In the genomic region with DNA sequence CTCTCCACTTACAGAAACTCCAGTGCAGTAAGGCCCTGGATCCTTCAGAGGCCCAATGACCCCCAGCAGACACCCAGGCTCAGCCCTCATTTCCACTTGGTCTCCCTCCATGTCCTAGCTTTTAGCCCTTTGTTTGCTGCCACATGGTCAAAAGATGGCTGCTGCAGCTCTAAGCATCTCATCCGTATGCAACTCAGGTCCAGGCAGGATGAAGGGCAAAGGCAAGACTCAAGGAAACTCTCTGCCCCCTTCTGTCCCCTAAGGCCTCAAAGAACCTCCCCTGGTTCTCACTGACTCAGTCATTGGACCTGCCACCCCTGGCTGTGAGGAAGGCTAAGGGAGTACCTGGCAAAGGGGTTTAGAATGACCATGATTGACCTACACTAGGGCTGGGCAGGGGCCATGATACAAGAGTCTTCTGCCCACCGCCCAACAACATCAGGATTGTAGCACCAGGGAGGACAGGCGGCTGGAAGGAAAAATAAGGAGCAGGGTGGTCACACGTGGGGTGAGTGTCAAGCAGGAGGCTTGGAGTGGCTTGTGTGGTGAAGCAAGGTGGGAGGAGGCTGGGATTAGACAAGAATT, we compare ENCODE assay signal across 15 cellular contexts.
"Had no signal": no experiment of that assay in that cellular context is flagged by ENCODE, and none has a peak within 500 bp of the region (broad histone marks: within the 10 kb centered on the region; RNA-seq: fewer than 3 reads in every experiment).

No MANE protein-coding gene starts in this region.

- ATAC-seq: gastrocnemius medialis, heart left ventricle, left cardiac atrium had no signal

- H3K4me1 ChIP-seq: pancreas had no signal

- H3K4me3 Mint-ChIP-seq: activated B cell treated with CpG ODN at 0.5 μM for 24 hours; activated naive CD4-positive, alpha-beta T cell treated with anti-CD3 and anti-CD28 coated beads for 36 hours; neural crest cell had no signal

- H3K36me3 ChIP-seq: gastrocnemius medialis, heart left ventricle, pancreas, tibial nerve had no signal

- H3K27ac Mint-ChIP-seq: activated B cell treated with CpG ODN at 0.5 μM for 24 hours had no signal

- H3K9me3 Mint-ChIP-seq: activated B cell treated with CpG ODN at 0.5 μM for 24 hours; activated naive CD4-positive, alpha-beta T cell treated with anti-CD3 and anti-CD28 coated beads for 36 hours; neural crest cell had no signal

- DNase-seq: activated B cell treated with CpG ODN at 0.5 μM for 24 hours; activated CD4-positive, alpha-beta T cell treated with anti-CD3 and anti-CD28 coated beads, Interleukin-2, amount 50 U/mL, for 1 hour; activated naive CD4-positive, alpha-beta T cell treated with anti-CD3 and anti-CD28 coated beads for 36 hours; erythroblast; gastrocnemius medialis; left cardiac atrium; midbrain; pancreas; stimulated activated CD4-positive, alpha-beta T cell treated with anti-CD3 and anti-CD28 coated beads, Interleukin-1b, Interleukin-23, amount 100 ng/mL, for 48 hours; T-helper 2 cell had no signal

- H3K27ac ChIP-seq: gastrocnemius medialis had no signal

- H3K4me3 ChIP-seq: dorsolateral prefrontal cortex, gastrocnemius medialis, heart left ventricle, lung, pancreas, tibial nerve had no signal

- H3K27me3 Mint-ChIP-seq: activated B cell treated with CpG ODN at 0.5 μM for 24 hours had no signal

- H3K27me3 ChIP-seq: dorsolateral prefrontal cortex, gastrocnemius medialis, heart left ventricle, pancreas, tibial nerve had no signal

- H3K9me3 ChIP-seq: gastrocnemius medialis, heart left ventricle, pancreas, tibial nerve had no signal

- H3K4me1 Mint-ChIP-seq: activated B cell treated with CpG ODN at 0.5 μM for 24 hours had no signal
